In the genomic region with DNA sequence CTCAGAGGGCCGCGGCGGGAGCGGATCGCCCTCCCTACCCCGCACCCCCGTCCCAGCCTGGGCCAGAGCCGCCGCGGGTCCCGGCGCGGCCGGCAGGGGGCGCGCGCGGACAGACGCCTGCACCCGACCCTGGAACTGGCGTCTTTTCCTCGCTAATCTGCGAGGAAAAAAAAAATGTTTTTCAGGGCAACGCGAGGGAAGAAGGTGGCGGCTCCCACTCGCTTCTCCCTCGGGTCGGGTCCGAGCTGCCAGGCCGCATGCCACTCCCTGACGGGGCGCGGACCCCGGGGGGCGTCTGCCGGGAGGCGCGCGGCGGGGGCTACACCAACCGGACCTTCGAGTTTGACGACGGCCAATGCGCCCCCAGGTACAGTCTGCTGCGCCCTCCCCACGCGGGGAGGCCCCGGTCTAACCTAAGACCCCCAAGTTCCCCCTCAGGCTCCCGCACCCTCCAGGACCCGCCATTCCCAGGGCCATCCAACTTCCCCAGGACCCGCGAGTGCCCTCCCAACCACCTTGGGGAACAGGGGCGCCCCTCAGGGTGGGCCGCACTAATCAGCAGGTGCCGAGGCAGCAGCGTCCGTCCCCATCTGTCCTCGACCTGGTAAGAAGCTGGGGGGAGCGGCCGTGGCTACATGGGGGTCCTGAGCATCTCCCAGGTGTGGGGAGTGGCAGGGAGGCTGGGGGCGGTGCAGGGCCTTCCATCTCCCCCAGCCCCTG, we compare ENCODE assay signal across 8 cellular contexts. TPM values are rescaled to one million over a fixed set of nuclear protein-coding genes. Genes with fewer than 3 reads are reported as not detected.
DNase-seq lines count a peak whose midpoint lies in the region; ATAC-seq and TF ChIP-seq lines count a peak whose summit lies in the region.

KCNT1 (plus strand) TSS at position 184 of the 720 bp plus-strand sequence; CDS start at position 258, 74 bp downstream.

- no peak for TF ChIP-seq POLR2A in right lobe of liver (IDR thresholded peaks at IDR 0.05)

- TF ChIP-seq CTCF in LNCaP clone FGC (IDR thresholded peaks at IDR 0.05; ENCODE audit: control insufficient read depth, extremely low read depth, insufficient read depth) (peak; percentile 92), right lobe of liver (IDR thresholded peaks at IDR 0.05) (peak; percentile 66 to 96 (median 84))

- no peak within 1 kb of the TSS for H3K27ac ChIP-seq in right lobe of liver

- H3K36me3 ChIP-seq in ES-I3 (ENCODE audit: insufficient read depth, low read length) (no peaks in the 10 kb centered on the region), right lobe of liver (no peaks in the 10 kb centered on the region)

- H3K9ac ChIP-seq in ES-I3 (ENCODE audit: low read depth, low read length): peak within 1 kb of the TSS; percentile 56

- H3K4me3 ChIP-seq in LNCaP clone FGC (ENCODE audit: low read depth, low read length) (peak within 1 kb of the TSS; percentile 26; the same call in 1 of the 2 replicates), right lobe of liver (no peak within 1 kb of the TSS)

- H3K27me3 ChIP-seq in right lobe of liver: peaks cover 0 to 9% of the 10 kb centered on the region in 2 donors

- H3K9me3 ChIP-seq in ES-I3 (ENCODE audit: control insufficient read depth, insufficient read depth, low read length): no peaks in the 10 kb centered on the region
- no peaks in the 10 kb centered on the region for H3K9me3 ChIP-seq in right lobe of liver

- ATAC-seq in right lobe of liver: peak; percentile 49 to 80 (median 64)

- WGBS in right lobe of liver (ENCODE audit: insufficient coverage, low coverage, low lambda C conversion rate, missing lambda C conversion rate): 4% methylated on average over 24 of the region's 63 CpGs

- no peaks in the 10 kb centered on the region for H3K4me1 ChIP-seq in ES-I3 (ENCODE audit: insufficient read depth, low read length)
- peaks cover 0 to 5% (median 0%) of the 10 kb centered on the region in 4 donors for H3K4me1 ChIP-seq in right lobe of liver

- DNase-seq in LNCaP clone FGC (ENCODE audit: low read depth) (no peak), cerebellum (ENCODE audit: low spot score) (peak; percentile 83), right lobe of liver (peak in 1 of 3 donors; percentile 43), dedifferentiated amniotic fluid mesenchymal stem cell (ENCODE audit: extremely low spot score) (no peak), OCI-M2 (lab: John Stamatoyannopoulos, UW; ENCODE audit: unreplicated experiment) (no peak)
- DNase-seq in activated CD4-positive, CD25-positive, alpha-beta regulatory T cell (lab: John Stamatoyannopoulos, UW): peak in 3 of 4 experiments; percentile 12 to 33 (median 20)
- DNase-seq in stimulated activated CD8-positive, alpha-beta memory T cell treated with anti-CD3 and anti-CD28 coated beads, Interleukin-15, amount 100 ng/mL, for 24 hours (ENCODE audit: low read depth): peak; percentile 64

- intact Hi-C loops in right lobe of liver (cut with DNase I): no loop called here

RNA-seq across cellular contexts. Expression of gene KCNT1, which starts in this region (rescaled TPM):
- 3.2 TPM for total RNA-seq in cerebellum
- total RNA-seq in right lobe of liver: not detected

Comparison
In these comparisons a context has a peak if more than half of its experiments do, and no peak if none do; other contexts are left out.
1. Peak in ATAC-seq in right lobe of liver; RNA of the gene not detected or under 1 TPM.
2. DNase-seq: peak in activated CD4-positive, CD25-positive, alpha-beta regulatory T cell (3 of 4), cerebellum (single experiment) and stimulated activated CD8-positive, alpha-beta memory T cell treated with anti-CD3 and anti-CD28 coated beads, Interleukin-15, amount 100 ng/mL, for 24 hours (single experiment); none in LNCaP clone FGC (single experiment), dedifferentiated amniotic fluid mesenchymal stem cell (single experiment) and OCI-M2 (single experiment).